Comparison of ENCODE assay signal across 21 cellular contexts in the genomic region with DNA sequence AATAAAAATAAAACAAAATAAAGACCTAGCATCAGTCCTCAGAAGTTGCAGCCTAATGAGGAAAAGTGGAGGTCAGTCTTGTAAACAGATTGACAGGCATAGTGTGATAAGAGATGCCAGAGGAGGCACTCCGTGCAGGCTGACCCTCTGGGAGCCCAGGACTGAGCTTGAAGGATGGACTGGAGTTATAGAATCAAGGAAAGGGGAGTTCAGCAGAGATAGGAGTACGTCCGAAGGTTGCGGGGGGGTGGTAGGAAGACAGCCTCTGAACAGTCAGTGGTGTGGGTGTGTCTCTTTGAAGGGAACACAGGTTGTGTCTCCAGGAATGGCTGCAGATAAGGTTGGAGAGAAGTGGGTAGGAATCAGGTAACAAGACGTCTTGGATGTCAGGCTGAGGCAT.
"Had no signal": no experiment of that assay in that cellular context is flagged by ENCODE, and none has a peak within 500 bp of the region (broad histone marks: within the 10 kb centered on the region; RNA-seq: fewer than 3 reads in every experiment).

No MANE protein-coding gene starts in this region.

- FAIRE-seq: colon, frontal cortex had no signal

- H3K4me3 Mint-ChIP-seq: activated naive CD4-positive, alpha-beta T cell treated with anti-CD3 and anti-CD28 coated beads, Interleukin-2, amount 50 U/mL, for 24 hours; memory B cell; T-cell had no signal

- H3K4me3 ChIP-seq: adrenal gland, ascending aorta, dorsolateral prefrontal cortex, esophagus muscularis mucosa, heart left ventricle, prostate gland, right atrium auricular region, thoracic aorta, upper lobe of right lung had no signal

- H3K27ac Mint-ChIP-seq: activated naive CD4-positive, alpha-beta T cell treated with anti-CD3 and anti-CD28 coated beads, Interleukin-2, amount 50 U/mL, for 24 hours; memory B cell; T-cell had no signal

- H3K27me3 ChIP-seq: adrenal gland, ascending aorta, dorsolateral prefrontal cortex, esophagus muscularis mucosa, heart left ventricle, right atrium auricular region, upper lobe of right lung had no signal

- H3K36me3 Mint-ChIP-seq: activated naive CD4-positive, alpha-beta T cell treated with anti-CD3 and anti-CD28 coated beads, Interleukin-2, amount 50 U/mL, for 24 hours; memory B cell; T-cell had no signal

- H3K36me3 ChIP-seq: adrenal gland, ascending aorta, esophagus muscularis mucosa, heart left ventricle, prostate gland, right atrium auricular region, thoracic aorta, upper lobe of right lung had no signal

- H3K4me1 ChIP-seq: prostate gland had no signal

- H3K27ac ChIP-seq: adrenal gland, ascending aorta, esophagus muscularis mucosa, heart left ventricle, prostate gland, right atrium auricular region, thoracic aorta, upper lobe of right lung had no signal

- ATAC-seq: heart left ventricle, T-cell, upper lobe of right lung had no signal

- H3K9me3 ChIP-seq: adrenal gland, ascending aorta, esophagus muscularis mucosa, heart left ventricle, prostate gland, right atrium auricular region, thoracic aorta, upper lobe of right lung had no signal

- H3K9me3 Mint-ChIP-seq: activated naive CD4-positive, alpha-beta T cell treated with anti-CD3 and anti-CD28 coated beads, Interleukin-2, amount 50 U/mL, for 24 hours; memory B cell; T-cell had no signal

- H3K4me1 Mint-ChIP-seq: activated naive CD4-positive, alpha-beta T cell treated with anti-CD3 and anti-CD28 coated beads, Interleukin-2, amount 50 U/mL, for 24 hours; T-cell had no signal

- DNase-seq: activated gamma-delta T cell treated with Interleukin-2 at 50 U/mL for 16 hours; activated T-cell treated with anti-CD3 and anti-CD28 coated beads, Interleukin-2, amount 50 U/mL, for 1 hour; adrenal gland; central memory CD4-positive, alpha-beta T cell; dorsolateral prefrontal cortex; heart left ventricle; islet precursor cell; left cardiac atrium; stimulated activated CD4-positive, alpha-beta T cell treated with anti-CD3 and anti-CD28 coated beads, Interleukin-4, amount 100 ng/mL, for 24 hours; stimulated activated naive CD4-positive, alpha-beta T cell treated with Interleukin-2 at 50 U/mL for 16 hours; T-cell; upper lobe of right lung had no signal

- H3K27me3 Mint-ChIP-seq: activated naive CD4-positive, alpha-beta T cell treated with anti-CD3 and anti-CD28 coated beads, Interleukin-2, amount 50 U/mL, for 24 hours had no signal
